ENCODE assay signal across 8 cellular contexts in the genomic region with DNA sequence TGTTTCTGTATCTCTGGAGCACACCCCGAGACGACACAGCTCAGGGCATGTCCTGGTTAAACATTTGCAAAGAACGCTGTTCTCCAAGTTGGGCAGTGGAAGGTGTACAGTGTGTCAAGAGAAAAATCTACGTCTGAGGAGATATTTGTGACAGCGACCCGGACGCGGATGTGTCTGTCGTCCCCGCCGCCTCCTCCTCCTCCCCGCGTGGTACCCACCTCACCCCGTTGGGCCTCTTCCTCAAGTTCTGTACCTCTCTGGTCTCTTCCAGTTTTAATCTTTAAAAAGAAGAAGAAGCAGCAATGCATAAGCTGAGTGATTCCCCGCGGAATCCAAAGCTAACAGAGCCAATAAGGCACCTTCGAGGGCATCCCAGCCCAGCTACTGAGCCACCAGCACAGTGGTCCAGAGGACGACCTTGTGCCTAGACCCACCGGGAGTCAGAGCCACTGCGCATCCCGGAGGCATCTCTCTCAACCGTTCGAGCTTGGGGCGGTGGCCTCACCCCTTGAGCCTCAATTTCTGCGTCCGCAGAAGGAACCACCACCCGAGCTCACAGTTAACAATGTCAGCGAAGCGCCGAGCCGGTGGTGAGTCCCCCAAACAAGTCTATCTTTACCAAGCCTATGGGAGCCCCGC. TPM values are rescaled to one million over a fixed set of nuclear protein-coding genes. Genes with fewer than 3 reads are reported as not detected.
A peak's percentile ranks its signal among the peaks of the same experiment; 100 is the strongest.
DNase-seq lines count a peak whose midpoint lies in the region; ATAC-seq and TF ChIP-seq lines count a peak whose summit lies in the region.

No MANE protein-coding gene starts in this region.

- H3K27ac Mint-ChIP-seq in nephron progenitor cell = peak overlapping the region; percentile 93

- BruUV-seq in A673 (replicated peaks; lab: Mats Ljungman, UMichigan) = no TSS peak

- POLR2A ChIA-PET in A673 (lab: Charles Lee; ENCODE audit: low non-redundant PET) = no interaction called here

- H3K27me3 Mint-ChIP-seq in nephron progenitor cell (ENCODE audit: low read depth, poor library complexity) = no peaks in the 10 kb centered on the region

- DNase-seq in A673 (ENCODE audit: low spot score) = no peak
- peak; percentile 59 for DNase-seq in activated CD4-positive, alpha-beta T cell treated with anti-CD3 and anti-CD28 coated beads for 48 hours
- no peak for DNase-seq in epithelial cell of prostate (ENCODE audit: low read depth, low spot score)
- peak; percentile 10 for DNase-seq in nephron progenitor cell
- no peak for DNase-seq in DMS79 (lab: John Stamatoyannopoulos, UW)

- peaks cover 53% of the 10 kb centered on the region for H3K4me1 Mint-ChIP-seq in nephron progenitor cell

- no peaks in the 10 kb centered on the region for H3K9me3 Mint-ChIP-seq in nephron progenitor cell

- H3K27ac ChIP-seq in A673 (ENCODE audit: low read depth, low read length, poor library complexity, severe bottlenecking) = peak overlapping the region; percentile 61
- peak overlapping the region; percentile 41 for H3K27ac ChIP-seq in epithelial cell of prostate

- ATAC-seq in GM19372 (IDR thresholded peaks at IDR 0.05; ENCODE audit: low read depth, unreplicated experiment) (peak; percentile 25), HG03469 (IDR thresholded peaks at IDR 0.05; ENCODE audit: unreplicated experiment) (peak; percentile 3), HG03520 (IDR thresholded peaks at IDR 0.05; ENCODE audit: unreplicated experiment) (no peak)

- peaks cover 27% of the 10 kb centered on the region for H3K36me3 ChIP-seq in A673 (ENCODE audit: insufficient read depth, low read length, poor library complexity, severe bottlenecking)

- H3K4me3 Mint-ChIP-seq in nephron progenitor cell = peak overlapping the region; percentile 97

- H3K4me1 ChIP-seq in A673 (ENCODE audit: insufficient read depth, low read length, poor library complexity, severe bottlenecking) = peaks cover 9% of the 10 kb centered on the region

- no peaks in the 10 kb centered on the region for H3K9me3 ChIP-seq in A673 (ENCODE audit: low read depth, low read length, poor library complexity, severe bottlenecking)

- peak overlapping the region; percentile 70 for H3K4me3 ChIP-seq in A673 (ENCODE audit: low read depth, low read length, poor library complexity, severe bottlenecking)

- H3K36me3 Mint-ChIP-seq in nephron progenitor cell (ENCODE audit: low read depth) = peaks cover 23% of the 10 kb centered on the region

- CTCF ChIA-PET in A673 (lab: Charles Lee) = no interaction called here

- intact Hi-C loops in A673 (cut with micrococcal nuclease; ENCODE audit: unreplicated experiment) = no loop called here

- TF ChIP-seq CTCF in A673 (conservative IDR thresholded peaks at IDR 0.05; ENCODE audit: low read depth, low read length) (no peak), nephron progenitor cell (IDR thresholded peaks at IDR 0.05) (no peak)

- H3K27me3 ChIP-seq in A673 (replicated peaks; ENCODE audit: insufficient read depth, low read depth, low read length, poor library complexity) = no peaks in the 10 kb centered on the region

RNA-seq across cellular contexts. Expression of a gene that starts 0.5 kb away (rescaled TPM):
- total RNA-seq in A673 (2021) = 52.6 and 60.4 TPM in 2 replicates

RNA-seq across cellular contexts. Expression of a gene that starts 0.7 kb away (rescaled TPM):
- 17.1 and 21.0 TPM in 2 replicates for total RNA-seq in A673 (2021)

RNA-seq across cellular contexts. Expression of a gene that starts 10.7 kb away (rescaled TPM):
- total RNA-seq in A673 (2021) = 42.8 and 46.3 TPM in 2 replicates

RNA-seq across cellular contexts. Expression of a gene that starts 31.6 kb away (rescaled TPM):
- 47.6 and 50.0 TPM in 2 replicates for total RNA-seq in A673 (2021)

Comparison
In these comparisons a context has a peak if more than half of its experiments do, and no peak if none do; other contexts are left out.
1. DNase-seq: peak in activated CD4-positive, alpha-beta T cell treated with anti-CD3 and anti-CD28 coated beads for 48 hours (single experiment) and nephron progenitor cell (single experiment); none in A673 (single experiment), epithelial cell of prostate (single experiment) and DMS79 (single experiment).